Comparison of ENCODE assay signal across 21 cellular contexts in the genomic region with DNA sequence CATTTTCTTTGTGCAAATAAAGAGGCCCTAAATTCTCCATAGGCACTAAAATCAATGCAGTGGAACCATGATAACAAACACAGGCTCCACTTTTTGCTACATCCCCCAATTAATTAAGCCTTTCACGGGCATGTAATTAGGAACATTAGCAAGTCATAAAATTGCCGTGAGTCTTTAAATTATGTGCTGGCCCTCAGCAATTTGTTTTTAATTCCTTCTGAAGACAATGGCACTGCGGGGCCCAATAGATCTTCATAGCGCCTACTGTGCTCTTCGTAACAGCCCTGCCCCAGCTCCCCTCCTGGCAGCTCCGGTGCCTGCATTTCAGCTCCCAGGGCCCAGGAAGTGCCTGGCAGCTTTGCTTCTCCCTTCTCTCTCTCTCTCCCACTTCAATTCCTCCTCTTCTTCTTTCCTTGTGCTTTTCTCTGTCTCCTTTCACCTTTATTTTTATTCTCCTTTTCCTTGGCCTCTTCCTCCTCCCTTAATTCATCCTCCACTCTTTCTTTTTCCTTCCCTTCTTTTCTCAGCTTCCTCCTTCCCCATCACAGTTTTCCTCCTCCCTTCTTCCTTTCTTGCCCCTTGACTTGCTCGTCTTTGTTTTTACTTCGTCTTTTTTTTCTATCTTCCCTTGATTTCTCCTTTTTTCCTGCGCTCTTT.
A peak's percentile ranks its signal among the peaks of the same experiment; 100 is the strongest.
DNase-seq lines count a peak whose midpoint lies in the region; ATAC-seq and TF ChIP-seq lines count a peak whose summit lies in the region.
"Had no signal": no experiment of that assay in that cellular context is flagged by ENCODE, and none has a peak within 500 bp of the region (broad histone marks: within the 10 kb centered on the region; RNA-seq: fewer than 3 reads in every experiment).

No MANE protein-coding gene starts in this region.

- DNase-seq in GM23338 (ENCODE audit: low spot score) = peak; percentile 78
- DNase-seq in NCI-H1105 (lab: John Stamatoyannopoulos, UW) = peak; percentile 34
- DNase-seq in endodermal cell = peak; percentile 87
- peak; percentile 70 for DNase-seq in left kidney (ENCODE audit: low read depth, low spot score)
- no peak for DNase-seq in osteoblast (ENCODE audit: insufficient read length, low spot score, missing footprints)
- DNase-seq in Karpas-422 = no peak
- no peak for DNase-seq in NOMO-1 treated with dmso at 0.1 percent for 144 hours (lab: John Stamatoyannopoulos, UW; ENCODE audit: unreplicated experiment)
- DNase-seq: activated CD4-positive, alpha-beta T cell treated with anti-CD3 and anti-CD28 coated beads for 36 hours; activated effector memory CD4-positive, alpha-beta T cell treated with anti-CD3 and anti-CD28 coated beads, Interleukin-2, amount 50 U/mL, for 16 hours; brain microvascular endothelial cell; CD4-positive, alpha-beta memory T cell; effector CD4-positive, alpha-beta T cell; foreskin fibroblast; Kasumi-1; kidney glomerular epithelial cell; mammary epithelial cell; NCI-H510A; nucleus accumbens; RPMI8226; trophoblast cell had no signal

- peaks cover 13% of the 10 kb centered on the region for H3K27me3 Mint-ChIP-seq in GM23338 (ENCODE audit: insufficient read depth, low read depth, poor library complexity)
- H3K27me3 Mint-ChIP-seq in endodermal cell (ENCODE audit: insufficient read depth) = no peaks in the 10 kb centered on the region

- H3K4me1 Mint-ChIP-seq in GM23338 = peaks cover 21% of the 10 kb centered on the region
- peaks cover 16% of the 10 kb centered on the region for H3K4me1 Mint-ChIP-seq in endodermal cell
- H3K4me1 Mint-ChIP-seq: activated CD4-positive, alpha-beta T cell treated with anti-CD3 and anti-CD28 coated beads for 36 hours; CD4-positive, alpha-beta memory T cell had no signal

- ATAC-seq in GM23338 = peak; percentile 98
- ATAC-seq: activated CD4-positive, alpha-beta T cell treated with anti-CD3 and anti-CD28 coated beads for 36 hours had no signal

- no peaks in the 10 kb centered on the region for H3F3A ChIP-seq in GM23338 (replicated peaks; ENCODE audit: low read depth)

- no peak overlapping the region for H3K4me3 ChIP-seq in GM23338
- no peak overlapping the region for H3K4me3 ChIP-seq in endodermal cell (ENCODE audit: low read length)
- no peak overlapping the region for H3K4me3 ChIP-seq in osteoblast (ENCODE audit: insufficient read depth, low read length)
- H3K4me3 ChIP-seq in Karpas-422 (ENCODE audit: low read length) = no peak overlapping the region
- H3K4me3 ChIP-seq: skin epidermis had no signal

- H4K20me1 ChIP-seq in GM23338 (replicated peaks; ENCODE audit: insufficient read depth) (no peaks in the 10 kb centered on the region), osteoblast (ENCODE audit: insufficient read depth, low read length) (no peaks in the 10 kb centered on the region), Karpas-422 (ENCODE audit: insufficient read depth, low read depth, low read length) (no peaks in the 10 kb centered on the region)

- H3K4me3 Mint-ChIP-seq in GM23338 = peak overlapping the region; percentile 19; the same call in 1 of the 3 replicates
- H3K4me3 Mint-ChIP-seq in endodermal cell = no peak overlapping the region
- H3K4me3 Mint-ChIP-seq: activated CD4-positive, alpha-beta T cell treated with anti-CD3 and anti-CD28 coated beads for 36 hours; CD4-positive, alpha-beta memory T cell had no signal

- H3K36me3 ChIP-seq in GM23338 (ENCODE audit: insufficient read depth) (no peaks in the 10 kb centered on the region), endodermal cell (ENCODE audit: control insufficient read depth, insufficient read depth, low read length) (no peaks in the 10 kb centered on the region), osteoblast (ENCODE audit: insufficient read depth, low read length) (no peaks in the 10 kb centered on the region), Karpas-422 (ENCODE audit: insufficient read depth, low read length) (no peaks in the 10 kb centered on the region)
- H3K36me3 ChIP-seq: brain microvascular endothelial cell had no signal

- WGBS in endodermal cell (ENCODE audit: insufficient coverage in 1 of 2, insufficient read length in 1 of 2), 2 experiments = 41 to 48% methylated on average over 9 of the region's 9 CpGs

- H3K9me3 Mint-ChIP-seq in GM23338 = no peaks in the 10 kb centered on the region
- peaks cover 10% of the 10 kb centered on the region for H3K9me3 Mint-ChIP-seq in endodermal cell

- H3K27me3 ChIP-seq in GM23338 (ENCODE audit: insufficient read depth) (0 out of 2 replicates have a peak, but pooled peaks cover 4% of the 10 kb centered on the region), endodermal cell (ENCODE audit: control insufficient read depth, insufficient read depth, low read length, poor library complexity, severe bottlenecking) (no peaks in the 10 kb centered on the region), osteoblast (ENCODE audit: insufficient read depth, low read length) (peaks cover 10% of the 10 kb centered on the region), Karpas-422 (ENCODE audit: low read length) (no peaks in the 10 kb centered on the region)
- H3K27me3 ChIP-seq: brain microvascular endothelial cell had no signal

- H3K9me3 ChIP-seq in endodermal cell (ENCODE audit: control insufficient read depth, low read length) (peaks cover 17% of the 10 kb centered on the region), osteoblast (ENCODE audit: low read depth, low read length) (no peaks in the 10 kb centered on the region), Karpas-422 (ENCODE audit: low read length) (no peaks in the 10 kb centered on the region)

- H3K4me2 ChIP-seq in GM23338 (peak overlapping the region; percentile 49; the same call in 1 of the 2 replicates), osteoblast (ENCODE audit: insufficient read depth, low read length) (no peak overlapping the region), Karpas-422 (ENCODE audit: low read depth, low read length, poor library complexity, severe bottlenecking) (no peak overlapping the region)

- H3K9me2 ChIP-seq in GM23338 (ENCODE audit: insufficient read depth) (no peaks in the 10 kb centered on the region), Karpas-422 (replicated peaks; ENCODE audit: insufficient read depth, low read length) (no peaks in the 10 kb centered on the region)

- H3K79me2 ChIP-seq in GM23338 (replicated peaks; ENCODE audit: insufficient read depth) = no peaks in the 10 kb centered on the region
- no peaks in the 10 kb centered on the region for H3K79me2 ChIP-seq in osteoblast (ENCODE audit: insufficient read depth, low read length)
- H3K79me2 ChIP-seq in Karpas-422 (ENCODE audit: low read length) = no peaks in the 10 kb centered on the region

- H3K9ac ChIP-seq in endodermal cell (ENCODE audit: extremely low read depth, low read length, poor library complexity, severe bottlenecking) (no peak overlapping the region), Karpas-422 (ENCODE audit: low read length) (no peak overlapping the region)

- peaks cover 11% of the 10 kb centered on the region for H3K4me1 ChIP-seq in GM23338 (ENCODE audit: insufficient read depth)
- H3K4me1 ChIP-seq in endodermal cell (ENCODE audit: control insufficient read depth, insufficient read depth, low read length) = no peaks in the 10 kb centered on the region
- no peaks in the 10 kb centered on the region for H3K4me1 ChIP-seq in osteoblast (ENCODE audit: insufficient read depth, low read length)
- H3K4me1 ChIP-seq in Karpas-422 (ENCODE audit: low read length) = no peaks in the 10 kb centered on the region

- H3K36me3 Mint-ChIP-seq in GM23338 (ENCODE audit: low read depth) = no peaks in the 10 kb centered on the region; the same call in 2 of the 3 replicates
- H3K36me3 Mint-ChIP-seq in endodermal cell (ENCODE audit: low read depth) = no peaks in the 10 kb centered on the region
- H3K36me3 Mint-ChIP-seq: CD4-positive, alpha-beta memory T cell had no signal

- H3K27ac ChIP-seq in GM23338 (ENCODE audit: low read depth) (no peak overlapping the region), endodermal cell (ENCODE audit: low read depth, low read length) (no peak overlapping the region), osteoblast (ENCODE audit: low read depth, low read length) (no peak overlapping the region), Karpas-422 (ENCODE audit: low read length) (no peak overlapping the region)
- H3K27ac ChIP-seq: brain microvascular endothelial cell, skin epidermis had no signal

- no peak overlapping the region for H2AFZ ChIP-seq in GM23338
- no peak overlapping the region for H2AFZ ChIP-seq in osteoblast (ENCODE audit: low read length)
- no peak overlapping the region for H2AFZ ChIP-seq in Karpas-422 (ENCODE audit: low read length)

- H3K27ac Mint-ChIP-seq in GM23338 (no peak overlapping the region), endodermal cell (no peak overlapping the region)
- H3K27ac Mint-ChIP-seq: activated CD4-positive, alpha-beta T cell treated with anti-CD3 and anti-CD28 coated beads for 36 hours; CD4-positive, alpha-beta memory T cell had no signal

- TF ChIP-seq CTCF in GM23338 (conservative IDR thresholded peaks at IDR 0.05; ENCODE audit: low read depth in 2 of 2) (0 out of 4 replicates have a peak, but pooled peaks have one; percentile 5 to 11), endodermal cell (conservative IDR thresholded peaks at IDR 0.05) (peak; percentile 71), osteoblast (IDR thresholded peaks at IDR 0.05; ENCODE audit: extremely low read depth, low read depth, low read length) (no peak)

TF ChIP-seq in GM23338, 12 proteins besides CTCF, POLR2A, EP300 and RAD21 (continues in another document):
- no peak for TF ChIP-seq EZH2 (IDR thresholded peaks at IDR 0.05; ENCODE audit: low read depth, unreplicated experiment)
- TF ChIP-seq ZNF114 (CRISPR knock-in tag; IDR thresholded peaks at IDR 0.05) = no peak
- no peak for TF ChIP-seq ZNF331 (CRISPR knock-in tag; IDR thresholded peaks at IDR 0.05; ENCODE audit: low read depth)
- TF ChIP-seq JUNB (IDR thresholded peaks at IDR 0.05; ENCODE audit: unreplicated experiment) = no peak
- no peak for TF ChIP-seq NANOG (IDR thresholded peaks at IDR 0.05; ENCODE audit: borderline replicate concordance)
- TF ChIP-seq STAT1 (IDR thresholded peaks at IDR 0.05; ENCODE audit: unreplicated experiment) = no peak

Comparison
In these comparisons a context has a peak if more than half of its experiments do, and no peak if none do; other contexts are left out.
1. DNase-seq: peak in GM23338 (single experiment), NCI-H1105 (single experiment), endodermal cell (single experiment) and left kidney (single experiment); none in osteoblast (single experiment), Karpas-422 (single experiment) and NOMO-1 treated with dmso at 0.1 percent for 144 hours (single experiment).